Comparison of ENCODE assay signal across 11 cellular contexts in the genomic region with DNA sequence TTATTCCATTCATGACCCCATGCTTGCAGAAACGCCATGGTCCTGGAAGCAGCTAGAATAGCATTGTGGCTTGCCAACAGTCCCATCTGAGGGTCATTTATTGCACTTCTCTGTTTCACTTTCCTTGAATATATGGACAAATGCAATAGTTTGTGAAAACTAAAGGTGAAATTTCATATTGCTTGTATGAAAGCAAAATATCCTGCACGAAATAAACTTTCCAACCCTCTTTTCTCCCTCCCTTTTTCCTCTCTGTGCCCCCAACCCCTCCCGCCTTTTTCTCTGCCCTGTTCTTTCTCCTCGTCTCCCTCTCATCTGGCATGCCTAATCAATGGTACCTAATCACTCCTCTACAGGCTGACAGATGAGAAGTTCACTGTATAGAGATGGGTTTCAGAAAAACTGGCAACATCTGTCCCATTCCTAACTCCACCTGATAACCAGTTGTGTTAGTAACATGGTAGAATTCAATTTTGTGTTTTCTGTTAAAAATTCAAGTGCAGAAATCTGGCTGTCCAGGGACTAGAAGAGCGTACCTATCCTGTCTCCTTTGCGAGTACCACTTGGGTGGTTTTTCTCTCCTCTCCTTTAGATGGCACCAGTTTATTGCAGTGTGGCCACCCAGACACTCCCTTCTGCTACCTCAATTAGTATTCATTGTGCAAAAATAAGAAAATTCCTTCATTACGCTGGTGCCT.
DNase-seq lines count a peak whose midpoint lies in the region; ATAC-seq, FAIRE-seq and TF ChIP-seq lines count a peak whose summit lies in the region.
"Had no signal": no experiment of that assay in that cellular context is flagged by ENCODE, and none has a peak within 500 bp of the region (broad histone marks: within the 10 kb centered on the region; RNA-seq: fewer than 3 reads in every experiment).

No MANE protein-coding gene starts in this region.

- DNase-seq in AG09319 (ENCODE audit: extremely low read depth, low read depth), result no peak
- DNase-seq in LoVo (ENCODE audit: low spot score), result peak; percentile 16
- DNase-seq in RKO (ENCODE audit: low spot score), result peak; percentile 11
- no peak for DNase-seq in GM12891 (ENCODE audit: insufficient read length, low spot score)
- no peak for DNase-seq in NCI-H187 (lab: John Stamatoyannopoulos, UW)
- DNase-seq: CD4-positive, alpha-beta memory T cell; hippocampal formation; T-helper 1 cell had no signal

- FAIRE-seq in islet of Langerhans (lab: Jason Lieb, UNC) (peak; percentile 88), GM12891 (lab: Jason Lieb, UNC) (no peak)

- TF ChIP-seq POLR2A in GM12891 (IDR thresholded peaks at IDR 0.05; ENCODE audit: low read depth, low read length), result no peak

- ATAC-seq in HG03135 (IDR thresholded peaks at IDR 0.05; ENCODE audit: unreplicated experiment) (no peak), GM19455 (IDR thresholded peaks at IDR 0.05; ENCODE audit: unreplicated experiment) (no peak)

- TF ChIP-seq CTCF in AG09319 (IDR thresholded peaks at IDR 0.05; ENCODE audit: low read depth, low read length), result peak; percentile 15

TF ChIP-seq in GM12891, 5 proteins besides CTCF, POLR2A, EP300 and RAD21:
- TF ChIP-seq PAX5 (IDR thresholded peaks at IDR 0.05; ENCODE audit: insufficient read depth, low read length, severe bottlenecking), result no peak
- no peak for TF ChIP-seq POU2F2 (IDR thresholded peaks at IDR 0.05; ENCODE audit: low read depth, low read length)
- TF ChIP-seq SPI1 (IDR thresholded peaks at IDR 0.05; ENCODE audit: low read depth, low read length), result no peak
- TF ChIP-seq POLR2AphosphoS5 (IDR thresholded peaks at IDR 0.05; ENCODE audit: low read depth, low read length), result no peak
- TF ChIP-seq TAF1 (IDR thresholded peaks at IDR 0.05; ENCODE audit: low read depth, low read length), result no peak

Comparison
In these comparisons a context has a peak if more than half of its experiments do, and no peak if none do; other contexts are left out.
1. DNase-seq: peak in LoVo (single experiment) and RKO (single experiment); none in AG09319 (single experiment), GM12891 (single experiment) and NCI-H187 (0 of 2).